Comparison of ENCODE assay signal across 25 cellular contexts in genomic region chr17:28882154-28882895, GRCh38.
"Had no signal": no experiment of that assay in that cellular context is flagged by ENCODE, and none has a peak within 500 bp of the region (broad histone marks: within the 10 kb centered on the region; RNA-seq: fewer than 3 reads in every experiment).

No MANE protein-coding gene starts in this region.

- H3K4me1 ChIP-seq: breast epithelium, right atrium auricular region, suprapubic skin, tibial artery, upper lobe of right lung had no signal

- H3K27me3 ChIP-seq: breast epithelium, right atrium auricular region, suprapubic skin, tibial artery, upper lobe of right lung had no signal

- H3K27ac ChIP-seq: breast epithelium, right atrium auricular region, suprapubic skin, tibial artery, upper lobe of right lung had no signal

- FAIRE-seq: colon, endometrium, frontal cortex, keratinocyte had no signal

- DNase-seq: activated CD4-positive, alpha-beta memory T cell treated with anti-CD3 and anti-CD28 coated beads for 36 hours; activated CD4-positive, alpha-beta T cell treated with anti-CD3 and anti-CD28 coated beads, Interleukin-2, amount 10 ng/mL, durations not matched to agents 24 days and 14 days; activated CD4-positive, CD25-positive, alpha-beta regulatory T cell treated with anti-CD3 and anti-CD28 coated beads, Interleukin-2, amount 50 U/mL, for 72 hours; activated CD8-positive, alpha-beta memory T cell treated with anti-CD3 and anti-CD28 coated beads, Interleukin-2, amount 50 U/mL, for 4 hours; activated naive CD4-positive, alpha-beta T cell; activated T-cell treated with anti-CD3 and anti-CD28 coated beads, Interleukin-2, amount 50 U/mL, for 1 hour; dermis blood vessel endothelial cell; effector CD4-positive, alpha-beta T cell; left cardiac atrium; mammary epithelial cell; occipital lobe; stimulated activated CD4-positive, alpha-beta T cell treated with anti-CD3 and anti-CD28 coated beads, Interleukin-15, amount 100 ng/mL, for 24 hours; stimulated activated CD4-positive, alpha-beta T cell treated with anti-CD3 and anti-CD28 coated beads, Interleukin-2, amount 100 ng/mL, for 24 hours; stimulated activated naive CD4-positive, alpha-beta T cell; T-helper 2 cell; tibial artery; upper lobe of right lung had no signal

- H3K9me3 ChIP-seq: breast epithelium, right atrium auricular region, suprapubic skin, tibial artery, upper lobe of right lung had no signal

- H3K4me3 ChIP-seq: breast epithelium, right atrium auricular region, suprapubic skin, tibial artery, upper lobe of right lung had no signal

- ATAC-seq: activated naive CD4-positive, alpha-beta T cell treated with anti-CD3 and anti-CD28 coated beads, Interleukin-2, amount 50 U/mL, for 72 hours; left cardiac atrium; upper lobe of right lung had no signal
